In genomic region chr10:60731134-60731883, GRCh38 we compare ENCODE assay signal across 2 cellular contexts.
TF ChIP-seq lines count a peak whose summit lies in the region.

No MANE protein-coding gene starts in this region.

TF ChIP-seq in H1, 55 proteins besides CTCF, POLR2A, EP300 and RAD21 (continued from another document):
- TF ChIP-seq, protein P1, sequence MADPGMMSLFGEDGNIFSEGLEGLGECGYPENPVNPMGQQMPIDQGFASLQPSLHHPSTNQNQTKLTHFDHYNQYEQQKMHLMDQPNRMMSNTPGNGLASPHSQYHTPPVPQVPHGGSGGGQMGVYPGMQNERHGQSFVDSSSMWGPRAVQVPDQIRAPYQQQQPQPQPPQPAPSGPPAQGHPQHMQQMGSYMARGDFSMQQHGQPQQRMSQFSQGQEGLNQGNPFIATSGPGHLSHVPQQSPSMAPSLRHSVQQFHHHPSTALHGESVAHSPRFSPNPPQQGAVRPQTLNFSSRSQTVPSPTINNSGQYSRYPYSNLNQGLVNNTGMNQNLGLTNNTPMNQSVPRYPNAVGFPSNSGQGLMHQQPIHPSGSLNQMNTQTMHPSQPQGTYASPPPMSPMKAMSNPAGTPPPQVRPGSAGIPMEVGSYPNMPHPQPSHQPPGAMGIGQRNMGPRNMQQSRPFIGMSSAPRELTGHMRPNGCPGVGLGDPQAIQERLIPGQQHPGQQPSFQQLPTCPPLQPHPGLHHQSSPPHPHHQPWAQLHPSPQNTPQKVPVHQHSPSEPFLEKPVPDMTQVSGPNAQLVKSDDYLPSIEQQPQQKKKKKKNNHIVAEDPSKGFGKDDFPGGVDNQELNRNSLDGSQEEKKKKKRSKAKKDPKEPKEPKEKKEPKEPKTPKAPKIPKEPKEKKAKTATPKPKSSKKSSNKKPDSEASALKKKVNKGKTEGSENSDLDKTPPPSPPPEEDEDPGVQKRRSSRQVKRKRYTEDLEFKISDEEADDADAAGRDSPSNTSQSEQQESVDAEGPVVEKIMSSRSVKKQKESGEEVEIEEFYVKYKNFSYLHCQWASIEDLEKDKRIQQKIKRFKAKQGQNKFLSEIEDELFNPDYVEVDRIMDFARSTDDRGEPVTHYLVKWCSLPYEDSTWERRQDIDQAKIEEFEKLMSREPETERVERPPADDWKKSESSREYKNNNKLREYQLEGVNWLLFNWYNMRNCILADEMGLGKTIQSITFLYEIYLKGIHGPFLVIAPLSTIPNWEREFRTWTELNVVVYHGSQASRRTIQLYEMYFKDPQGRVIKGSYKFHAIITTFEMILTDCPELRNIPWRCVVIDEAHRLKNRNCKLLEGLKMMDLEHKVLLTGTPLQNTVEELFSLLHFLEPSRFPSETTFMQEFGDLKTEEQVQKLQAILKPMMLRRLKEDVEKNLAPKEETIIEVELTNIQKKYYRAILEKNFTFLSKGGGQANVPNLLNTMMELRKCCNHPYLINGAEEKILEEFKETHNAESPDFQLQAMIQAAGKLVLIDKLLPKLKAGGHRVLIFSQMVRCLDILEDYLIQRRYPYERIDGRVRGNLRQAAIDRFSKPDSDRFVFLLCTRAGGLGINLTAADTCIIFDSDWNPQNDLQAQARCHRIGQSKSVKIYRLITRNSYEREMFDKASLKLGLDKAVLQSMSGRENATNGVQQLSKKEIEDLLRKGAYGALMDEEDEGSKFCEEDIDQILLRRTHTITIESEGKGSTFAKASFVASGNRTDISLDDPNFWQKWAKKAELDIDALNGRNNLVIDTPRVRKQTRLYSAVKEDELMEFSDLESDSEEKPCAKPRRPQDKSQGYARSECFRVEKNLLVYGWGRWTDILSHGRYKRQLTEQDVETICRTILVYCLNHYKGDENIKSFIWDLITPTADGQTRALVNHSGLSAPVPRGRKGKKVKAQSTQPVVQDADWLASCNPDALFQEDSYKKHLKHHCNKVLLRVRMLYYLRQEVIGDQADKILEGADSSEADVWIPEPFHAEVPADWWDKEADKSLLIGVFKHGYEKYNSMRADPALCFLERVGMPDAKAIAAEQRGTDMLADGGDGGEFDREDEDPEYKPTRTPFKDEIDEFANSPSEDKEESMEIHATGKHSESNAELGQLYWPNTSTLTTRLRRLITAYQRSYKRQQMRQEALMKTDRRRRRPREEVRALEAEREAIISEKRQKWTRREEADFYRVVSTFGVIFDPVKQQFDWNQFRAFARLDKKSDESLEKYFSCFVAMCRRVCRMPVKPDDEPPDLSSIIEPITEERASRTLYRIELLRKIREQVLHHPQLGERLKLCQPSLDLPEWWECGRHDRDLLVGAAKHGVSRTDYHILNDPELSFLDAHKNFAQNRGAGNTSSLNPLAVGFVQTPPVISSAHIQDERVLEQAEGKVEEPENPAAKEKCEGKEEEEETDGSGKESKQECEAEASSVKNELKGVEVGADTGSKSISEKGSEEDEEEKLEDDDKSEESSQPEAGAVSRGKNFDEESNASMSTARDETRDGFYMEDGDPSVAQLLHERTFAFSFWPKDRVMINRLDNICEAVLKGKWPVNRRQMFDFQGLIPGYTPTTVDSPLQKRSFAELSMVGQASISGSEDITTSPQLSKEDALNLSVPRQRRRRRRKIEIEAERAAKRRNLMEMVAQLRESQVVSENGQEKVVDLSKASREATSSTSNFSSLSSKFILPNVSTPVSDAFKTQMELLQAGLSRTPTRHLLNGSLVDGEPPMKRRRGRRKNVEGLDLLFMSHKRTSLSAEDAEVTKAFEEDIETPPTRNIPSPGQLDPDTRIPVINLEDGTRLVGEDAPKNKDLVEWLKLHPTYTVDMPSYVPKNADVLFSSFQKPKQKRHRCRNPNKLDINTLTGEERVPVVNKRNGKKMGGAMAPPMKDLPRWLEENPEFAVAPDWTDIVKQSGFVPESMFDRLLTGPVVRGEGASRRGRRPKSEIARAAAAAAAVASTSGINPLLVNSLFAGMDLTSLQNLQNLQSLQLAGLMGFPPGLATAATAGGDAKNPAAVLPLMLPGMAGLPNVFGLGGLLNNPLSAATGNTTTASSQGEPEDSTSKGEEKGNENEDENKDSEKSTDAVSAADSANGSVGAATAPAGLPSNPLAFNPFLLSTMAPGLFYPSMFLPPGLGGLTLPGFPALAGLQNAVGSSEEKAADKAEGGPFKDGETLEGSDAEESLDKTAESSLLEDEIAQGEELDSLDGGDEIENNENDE (IDR thresholded peaks at IDR 0.05; ENCODE audit: insufficient replicate concordance, low read length), result no peak
- no peak for TF ChIP-seq CHD2 (IDR thresholded peaks at IDR 0.05; ENCODE audit: low read length)
- TF ChIP-seq TAF7 (optimal IDR thresholded peaks at IDR 0.05; ENCODE audit: borderline replicate concordance, low read depth, low read length), result no peak
- TF ChIP-seq KDM5A (IDR thresholded peaks at IDR 0.05; ENCODE audit: low read length), result no peak
- no peak for TF ChIP-seq SUZ12 (IDR thresholded peaks at IDR 0.05; ENCODE audit: low read length)
- TF ChIP-seq SIN3A (conservative IDR thresholded peaks at IDR 0.05 in 1 of 2, IDR thresholded peaks at IDR 0.05 in 1 of 2; ENCODE audit: low read depth in 1 of 2, low read length in 2 of 2), result no peak
- TF ChIP-seq CHD1 (IDR thresholded peaks at IDR 0.05; ENCODE audit: low read depth, low read length), result no peak
- no peak for TF ChIP-seq TBP (IDR thresholded peaks at IDR 0.05; ENCODE audit: low read depth, low read length)
- TF ChIP-seq SP4 (IDR thresholded peaks at IDR 0.05; ENCODE audit: low read length), result no peak
- TF ChIP-seq POLR2AphosphoS5 (IDR thresholded peaks at IDR 0.05; ENCODE audit: low read depth, low read length), result no peak
- no peak for TF ChIP-seq SRF (IDR thresholded peaks at IDR 0.05; ENCODE audit: low read depth, low read length)
- no peak for TF ChIP-seq NANOG (IDR thresholded peaks at IDR 0.05; ENCODE audit: insufficient read depth, low read depth, low read length, poor library complexity, severe bottlenecking)
- TF ChIP-seq, protein P2, sequence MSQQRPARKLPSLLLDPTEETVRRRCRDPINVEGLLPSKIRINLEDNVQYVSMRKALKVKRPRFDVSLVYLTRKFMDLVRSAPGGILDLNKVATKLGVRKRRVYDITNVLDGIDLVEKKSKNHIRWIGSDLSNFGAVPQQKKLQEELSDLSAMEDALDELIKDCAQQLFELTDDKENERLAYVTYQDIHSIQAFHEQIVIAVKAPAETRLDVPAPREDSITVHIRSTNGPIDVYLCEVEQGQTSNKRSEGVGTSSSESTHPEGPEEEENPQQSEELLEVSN (IDR thresholded peaks at IDR 0.05), result no peak
- TF ChIP-seq SAP30 (IDR thresholded peaks at IDR 0.05; ENCODE audit: insufficient read depth, insufficient replicate concordance, low read length), result no peak
- no peak for TF ChIP-seq EGR1 (IDR thresholded peaks at IDR 0.05; ENCODE audit: borderline replicate concordance, low read depth, low read length)
- no peak for TF ChIP-seq HDAC6 (IDR thresholded peaks at IDR 0.05; ENCODE audit: low read depth, low read length)
- TF ChIP-seq BCL11A (IDR thresholded peaks at IDR 0.05; ENCODE audit: low read depth in 2 of 2, low read length in 2 of 2), result no peak
- TF ChIP-seq GABPA (IDR thresholded peaks at IDR 0.05; ENCODE audit: borderline replicate concordance, insufficient read depth, low read length), result no peak

TF ChIP-seq in SK-N-SH, 30 proteins besides CTCF, POLR2A, EP300 and RAD21 (continued from another document):
- TF ChIP-seq SIN3A (IDR thresholded peaks at IDR 0.05; ENCODE audit: borderline replicate concordance, low read depth, low read length) (no peak), SMC3 (IDR thresholded peaks at IDR 0.05; ENCODE audit: low read depth, low read length) (no peak), MAX (IDR thresholded peaks at IDR 0.05; ENCODE audit: low read depth) (no peak), ELF1 (IDR thresholded peaks at IDR 0.05) (no peak), FOSL2 (IDR thresholded peaks at IDR 0.05; ENCODE audit: borderline replicate concordance, low read depth) (no peak), EZH2phosphoT487 (IDR thresholded peaks at IDR 0.05; ENCODE audit: borderline replicate concordance, low read depth) (no peak), CHD2 (IDR thresholded peaks at IDR 0.05; ENCODE audit: low read length, partially characterized antibody) (no peak)
- TF ChIP-seq, protein P3, sequence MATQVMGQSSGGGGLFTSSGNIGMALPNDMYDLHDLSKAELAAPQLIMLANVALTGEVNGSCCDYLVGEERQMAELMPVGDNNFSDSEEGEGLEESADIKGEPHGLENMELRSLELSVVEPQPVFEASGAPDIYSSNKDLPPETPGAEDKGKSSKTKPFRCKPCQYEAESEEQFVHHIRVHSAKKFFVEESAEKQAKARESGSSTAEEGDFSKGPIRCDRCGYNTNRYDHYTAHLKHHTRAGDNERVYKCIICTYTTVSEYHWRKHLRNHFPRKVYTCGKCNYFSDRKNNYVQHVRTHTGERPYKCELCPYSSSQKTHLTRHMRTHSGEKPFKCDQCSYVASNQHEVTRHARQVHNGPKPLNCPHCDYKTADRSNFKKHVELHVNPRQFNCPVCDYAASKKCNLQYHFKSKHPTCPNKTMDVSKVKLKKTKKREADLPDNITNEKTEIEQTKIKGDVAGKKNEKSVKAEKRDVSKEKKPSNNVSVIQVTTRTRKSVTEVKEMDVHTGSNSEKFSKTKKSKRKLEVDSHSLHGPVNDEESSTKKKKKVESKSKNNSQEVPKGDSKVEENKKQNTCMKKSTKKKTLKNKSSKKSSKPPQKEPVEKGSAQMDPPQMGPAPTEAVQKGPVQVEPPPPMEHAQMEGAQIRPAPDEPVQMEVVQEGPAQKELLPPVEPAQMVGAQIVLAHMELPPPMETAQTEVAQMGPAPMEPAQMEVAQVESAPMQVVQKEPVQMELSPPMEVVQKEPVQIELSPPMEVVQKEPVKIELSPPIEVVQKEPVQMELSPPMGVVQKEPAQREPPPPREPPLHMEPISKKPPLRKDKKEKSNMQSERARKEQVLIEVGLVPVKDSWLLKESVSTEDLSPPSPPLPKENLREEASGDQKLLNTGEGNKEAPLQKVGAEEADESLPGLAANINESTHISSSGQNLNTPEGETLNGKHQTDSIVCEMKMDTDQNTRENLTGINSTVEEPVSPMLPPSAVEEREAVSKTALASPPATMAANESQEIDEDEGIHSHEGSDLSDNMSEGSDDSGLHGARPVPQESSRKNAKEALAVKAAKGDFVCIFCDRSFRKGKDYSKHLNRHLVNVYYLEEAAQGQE (IDR thresholded peaks at IDR 0.05; ENCODE audit: low read depth, low read length), result no peak
- TF ChIP-seq, protein P4, sequence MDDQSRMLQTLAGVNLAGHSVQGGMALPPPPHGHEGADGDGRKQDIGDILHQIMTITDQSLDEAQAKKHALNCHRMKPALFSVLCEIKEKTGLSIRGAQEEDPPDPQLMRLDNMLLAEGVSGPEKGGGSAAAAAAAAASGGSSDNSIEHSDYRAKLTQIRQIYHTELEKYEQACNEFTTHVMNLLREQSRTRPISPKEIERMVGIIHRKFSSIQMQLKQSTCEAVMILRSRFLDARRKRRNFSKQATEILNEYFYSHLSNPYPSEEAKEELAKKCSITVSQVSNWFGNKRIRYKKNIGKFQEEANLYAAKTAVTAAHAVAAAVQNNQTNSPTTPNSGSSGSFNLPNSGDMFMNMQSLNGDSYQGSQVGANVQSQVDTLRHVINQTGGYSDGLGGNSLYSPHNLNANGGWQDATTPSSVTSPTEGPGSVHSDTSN (IDR thresholded peaks at IDR 0.05), result no peak
- TF ChIP-seq, protein P5, sequence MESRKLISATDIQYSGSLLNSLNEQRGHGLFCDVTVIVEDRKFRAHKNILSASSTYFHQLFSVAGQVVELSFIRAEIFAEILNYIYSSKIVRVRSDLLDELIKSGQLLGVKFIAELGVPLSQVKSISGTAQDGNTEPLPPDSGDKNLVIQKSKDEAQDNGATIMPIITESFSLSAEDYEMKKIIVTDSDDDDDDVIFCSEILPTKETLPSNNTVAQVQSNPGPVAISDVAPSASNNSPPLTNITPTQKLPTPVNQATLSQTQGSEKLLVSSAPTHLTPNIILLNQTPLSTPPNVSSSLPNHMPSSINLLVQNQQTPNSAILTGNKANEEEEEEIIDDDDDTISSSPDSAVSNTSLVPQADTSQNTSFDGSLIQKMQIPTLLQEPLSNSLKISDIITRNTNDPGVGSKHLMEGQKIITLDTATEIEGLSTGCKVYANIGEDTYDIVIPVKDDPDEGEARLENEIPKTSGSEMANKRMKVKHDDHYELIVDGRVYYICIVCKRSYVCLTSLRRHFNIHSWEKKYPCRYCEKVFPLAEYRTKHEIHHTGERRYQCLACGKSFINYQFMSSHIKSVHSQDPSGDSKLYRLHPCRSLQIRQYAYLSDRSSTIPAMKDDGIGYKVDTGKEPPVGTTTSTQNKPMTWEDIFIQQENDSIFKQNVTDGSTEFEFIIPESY (IDR thresholded peaks at IDR 0.05; ENCODE audit: borderline replicate concordance, low read depth), result no peak
- TF ChIP-seq, protein P6, sequence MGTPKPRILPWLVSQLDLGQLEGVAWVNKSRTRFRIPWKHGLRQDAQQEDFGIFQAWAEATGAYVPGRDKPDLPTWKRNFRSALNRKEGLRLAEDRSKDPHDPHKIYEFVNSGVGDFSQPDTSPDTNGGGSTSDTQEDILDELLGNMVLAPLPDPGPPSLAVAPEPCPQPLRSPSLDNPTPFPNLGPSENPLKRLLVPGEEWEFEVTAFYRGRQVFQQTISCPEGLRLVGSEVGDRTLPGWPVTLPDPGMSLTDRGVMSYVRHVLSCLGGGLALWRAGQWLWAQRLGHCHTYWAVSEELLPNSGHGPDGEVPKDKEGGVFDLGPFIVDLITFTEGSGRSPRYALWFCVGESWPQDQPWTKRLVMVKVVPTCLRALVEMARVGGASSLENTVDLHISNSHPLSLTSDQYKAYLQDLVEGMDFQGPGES (IDR thresholded peaks at IDR 0.05; ENCODE audit: low read depth, low read length), result no peak
